ENCODE assay signal across 1 cellular context in the genomic region with DNA sequence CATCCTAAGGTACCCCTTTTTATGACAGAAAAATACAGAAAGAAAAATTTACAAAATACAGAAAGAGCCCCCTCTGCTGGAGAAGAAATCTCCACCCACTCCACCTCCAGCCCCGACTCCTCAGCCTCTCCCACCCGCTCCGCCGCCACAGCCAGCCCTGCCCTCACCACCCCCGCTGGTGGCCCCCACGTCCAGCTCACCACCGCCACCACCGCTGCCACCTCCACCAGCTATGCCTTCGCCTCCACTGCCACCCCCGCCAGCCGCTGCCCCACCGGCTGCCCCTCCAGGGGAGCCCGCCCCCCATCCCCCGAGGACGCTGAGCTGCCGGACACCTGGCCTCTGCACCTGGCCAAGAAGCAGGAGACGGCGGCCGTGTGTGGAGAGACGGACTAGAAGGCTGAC.
TF ChIP-seq lines count a peak whose summit lies in the region.

No MANE protein-coding gene starts in this region.

TF ChIP-seq in HepG2, 621 proteins besides CTCF, POLR2A, EP300 and RAD21:
- peak; percentile 38; the same call in 1 of the 2 replicates for TF ChIP-seq STAG1 (CRISPR knock-in tag; IDR thresholded peaks at IDR 0.05)
- TF ChIP-seq, protein P1, sequence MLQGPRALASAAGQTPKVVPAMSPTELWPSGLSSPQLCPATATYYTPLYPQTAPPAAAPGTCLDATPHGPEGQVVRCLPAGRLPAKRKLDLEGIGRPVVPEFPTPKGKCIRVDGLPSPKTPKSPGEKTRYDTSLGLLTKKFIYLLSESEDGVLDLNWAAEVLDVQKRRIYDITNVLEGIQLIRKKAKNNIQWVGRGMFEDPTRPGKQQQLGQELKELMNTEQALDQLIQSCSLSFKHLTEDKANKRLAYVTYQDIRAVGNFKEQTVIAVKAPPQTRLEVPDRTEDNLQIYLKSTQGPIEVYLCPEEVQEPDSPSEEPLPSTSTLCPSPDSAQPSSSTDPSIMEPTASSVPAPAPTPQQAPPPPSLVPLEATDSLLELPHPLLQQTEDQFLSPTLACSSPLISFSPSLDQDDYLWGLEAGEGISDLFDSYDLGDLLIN (CRISPR knock-in tag; IDR thresholded peaks at IDR 0.05; ENCODE audit: borderline replicate concordance): no peak
- TF ChIP-seq XBP1 (CRISPR knock-in tag; IDR thresholded peaks at IDR 0.05): no peak
- TF ChIP-seq PRMT3 (CRISPR knock-in tag; IDR thresholded peaks at IDR 0.05; ENCODE audit: borderline replicate concordance, low read depth): no peak
- no peak for TF ChIP-seq ZNF30 (CRISPR knock-in tag; IDR thresholded peaks at IDR 0.05)
